ENCODE assay signal across 32 cellular contexts in the genomic region with DNA sequence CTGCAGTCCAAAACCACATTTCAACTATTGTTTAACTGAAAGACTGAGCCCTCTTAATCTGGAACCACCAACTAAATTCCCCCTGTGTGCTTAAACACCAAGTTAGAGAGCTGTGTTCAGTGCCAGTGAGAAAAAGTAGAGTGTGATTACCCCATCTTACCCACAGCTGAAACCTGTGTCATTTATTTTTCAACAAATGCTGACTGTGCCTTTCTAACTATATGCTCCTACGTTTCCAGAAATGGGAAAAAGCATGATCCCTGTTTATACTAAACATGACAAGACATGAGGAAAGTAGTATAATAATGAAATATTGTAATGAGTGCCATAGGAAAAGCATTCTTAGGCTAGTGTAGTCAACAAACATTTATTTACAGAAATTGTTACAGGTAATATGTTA. TPM values are rescaled to one million over a fixed set of nuclear protein-coding genes. Genes with fewer than 3 reads are reported as not detected.
"Had no signal": no experiment of that assay in that cellular context is flagged by ENCODE, and none has a peak within 500 bp of the region (broad histone marks: within the 10 kb centered on the region; RNA-seq: fewer than 3 reads in every experiment).

No MANE protein-coding gene starts in this region.

- H3K36me3 ChIP-seq: ascending aorta, cardiac muscle cell had no signal

- H3K4me1 ChIP-seq: ascending aorta had no signal

- DNase-seq: activated B cell treated with CpG ODN at 0.5 μM for 24 hours; activated CD4-positive, alpha-beta memory T cell treated with anti-CD3 and anti-CD28 coated beads, Interleukin-2, amount 10 ng/mL, durations not matched to agents 7 days and 5 days; activated CD4-positive, alpha-beta T cell treated with anti-CD3 and anti-CD28 coated beads for 4 hours; activated CD4-positive, alpha-beta T cell treated with anti-CD3 and anti-CD28 coated beads, Interleukin-2, amount 10 ng/mL, durations not matched to agents 24 days and 14 days; activated CD4-positive, alpha-beta T cell treated with anti-CD3 and anti-CD28 coated beads, Interleukin-2, amount 50 U/mL, for 1 hour; activated CD4-positive, alpha-beta T cell treated with anti-CD3 and anti-CD28 coated beads, Interleukin-2, amount 50 U/mL, for 4 hours; activated CD4-positive, CD25-positive, alpha-beta regulatory T cell treated with anti-CD3 and anti-CD28 coated beads, Interleukin-2, amount 50 U/mL, for 72 hours; activated CD8-positive, alpha-beta memory T cell treated with anti-CD3 and anti-CD28 coated beads for 24 hours; activated CD8-positive, alpha-beta memory T cell treated with anti-CD3 and anti-CD28 coated beads, Interleukin-2, amount 10 ng/mL, durations not matched to agents 7 days and 5 days; activated CD8-positive, alpha-beta memory T cell treated with anti-CD3 and anti-CD28 coated beads, Interleukin-2, amount 50 U/mL, for 48 hours; activated CD8-positive, alpha-beta T cell treated with anti-CD3 and anti-CD28 coated beads, Interleukin-2, amount 10 ng/mL, durations not matched to agents 7 days and 5 days; activated effector memory CD4-positive, alpha-beta T cell treated with Interleukin-2 at 50 U/mL for 16 hours; activated gamma-delta T cell; activated naive CD4-positive, alpha-beta T cell treated with anti-CD3 and anti-CD28 coated beads, Interleukin-2, amount 10 ng/mL, durations not matched to agents 7 days and 5 days; activated naive CD4-positive, alpha-beta T cell treated with Interleukin-2 at 50 U/mL for 16 hours; activated naive CD8-positive, alpha-beta T cell treated with anti-CD3 and anti-CD28 coated beads, Interleukin-2, amount 10 ng/mL, durations not matched to agents 7 days and 5 days; activated naive CD8-positive, alpha-beta T cell treated with anti-CD3 and anti-CD28 coated beads, Interleukin-2, amount 50 U/mL, for 24 hours; activated T-cell treated with anti-CD3 and anti-CD28 coated beads, Interleukin-2, amount 50 U/mL, for 24 hours; activated T-cell treated with anti-CD3 and anti-CD28 coated beads, Interleukin-2, amount 50 U/mL, for 48 hours; amygdala; anterior cingulate cortex; caudate nucleus; cerebellar nuclear complex; T-helper 2 cell; T-helper 9 cell had no signal

- ATAC-seq: activated CD8-positive, alpha-beta memory T cell treated with anti-CD3 and anti-CD28 coated beads, Interleukin-2, amount 10 ng/mL, durations not matched to agents 7 days and 5 days; activated CD8-positive, alpha-beta T cell treated with anti-CD3 and anti-CD28 coated beads, Interleukin-2, amount 10 ng/mL, durations not matched to agents 7 days and 5 days; activated naive CD8-positive, alpha-beta T cell treated with anti-CD3 and anti-CD28 coated beads, Interleukin-2, amount 50 U/mL, for 24 hours had no signal

- FAIRE-seq: bronchial epithelial cell, TTC549 had no signal

- H3K9me3 ChIP-seq: ascending aorta had no signal

- H3K4me3 ChIP-seq: ascending aorta, cardiac muscle cell had no signal

- H3K27ac ChIP-seq: ascending aorta, cardiac muscle cell, VCaP had no signal

- H3K27me3 ChIP-seq: ascending aorta had no signal

RNA-seq across cellular contexts. Expression of a gene that starts 7.4 kb away (rescaled TPM):
- total RNA-seq: activated B cell treated with CpG ODN at 0.5 μM for 24 hours; activated CD4-positive, alpha-beta memory T cell treated with anti-CD3 and anti-CD28 coated beads, Interleukin-2, amount 10 ng/mL, durations not matched to agents 7 days and 5 days; activated CD4-positive, alpha-beta T cell treated with anti-CD3 and anti-CD28 coated beads, Interleukin-2, amount 10 ng/mL, durations not matched to agents 24 days and 14 days; activated CD8-positive, alpha-beta memory T cell treated with anti-CD3 and anti-CD28 coated beads, Interleukin-2, amount 10 ng/mL, durations not matched to agents 7 days and 5 days; activated CD8-positive, alpha-beta T cell treated with anti-CD3 and anti-CD28 coated beads, Interleukin-2, amount 10 ng/mL, durations not matched to agents 7 days and 5 days; activated naive CD8-positive, alpha-beta T cell treated with anti-CD3 and anti-CD28 coated beads, Interleukin-2, amount 10 ng/mL, durations not matched to agents 7 days and 5 days; activated T-helper 2 cell treated with anti-CD3 and anti-CD28 coated beads, Interferon-gamma antibody, Interleukin-2, Interleukin-4, amounts not matched to agents 10 μg/mL and 5 μg/mL and 100 μg/mL, durations not matched to agents 14 hours and 24 hours and 36 hours; ascending aorta; chondrocyte had no signal
